ENCODE assay signal across 10 cellular contexts in genomic region chr17:80694085-80694991, GRCh38.
DNase-seq lines count a peak whose midpoint lies in the region; ATAC-seq and TF ChIP-seq lines count a peak whose summit lies in the region.
"Had no signal": no experiment of that assay in that cellular context is flagged by ENCODE, and none has a peak within 500 bp of the region (broad histone marks: within the 10 kb centered on the region; RNA-seq: fewer than 3 reads in every experiment).

No MANE protein-coding gene starts in this region.

- no peak overlapping the region for H3K4me3 Mint-ChIP-seq in activated T-cell treated with anti-CD3 and anti-CD28 coated beads, Interleukin-2, amount 50 U/mL, for 24 hours
- H3K4me3 Mint-ChIP-seq: stimulated activated memory B cell treated with anti-CD40 and anti-IgM and Interleukin-4, amounts not matched to agents 10 μg/mL and 1 μg/mL and 100 μg/mL, for 72 hours had no signal

- DNase-seq in activated T-cell treated with anti-CD3 and anti-CD28 coated beads, Interleukin-2, amount 50 U/mL, for 24 hours, result no peak
- DNase-seq in activated T-cell treated with anti-CD3 and anti-CD28 coated beads for 4 hours, result no peak
- peak; percentile 90 for DNase-seq in NCI-H2196 (lab: John Stamatoyannopoulos, UW; ENCODE audit: unreplicated experiment)
- no peak for DNase-seq in adrenal gland
- DNase-seq in UCSD-AML1 (lab: John Stamatoyannopoulos, UW; ENCODE audit: unreplicated experiment), result no peak
- DNase-seq: cortex of kidney had no signal

- TF ChIP-seq CTCF in adrenal gland (IDR thresholded peaks at IDR 0.05), result no peak

- H3K27me3 ChIP-seq in adrenal gland (no peaks in the 10 kb centered on the region), skeletal muscle tissue (ENCODE audit: control insufficient read depth in 3 of 3, insufficient read depth in 3 of 3, low read length in 3 of 3) (no peaks in the 10 kb centered on the region)

- no peaks in the 10 kb centered on the region for H3K27me3 Mint-ChIP-seq in activated T-cell treated with anti-CD3 and anti-CD28 coated beads, Interleukin-2, amount 50 U/mL, for 24 hours
- H3K27me3 Mint-ChIP-seq: stimulated activated memory B cell treated with anti-CD40 and anti-IgM and Interleukin-4, amounts not matched to agents 10 μg/mL and 1 μg/mL and 100 μg/mL, for 72 hours had no signal

- no peak overlapping the region for H3K4me3 ChIP-seq in adrenal gland
- no peak overlapping the region for H3K4me3 ChIP-seq in skeletal muscle tissue (ENCODE audit: low read length in 3 of 3)

- no peak for TF ChIP-seq POLR2A in adrenal gland (IDR thresholded peaks at IDR 0.05)

- H3K9me3 ChIP-seq in adrenal gland (replicated peaks in 1 of 3) (no peaks in the 10 kb centered on the region), skeletal muscle tissue (ENCODE audit: control insufficient read depth in 3 of 3, low read length in 3 of 3) (no peaks in the 10 kb centered on the region)

- intact Hi-C loops in adrenal gland (cut with DNase I), result no loop called here

- H3K9ac ChIP-seq in skeletal muscle tissue (ENCODE audit: low read depth in 1 of 3, low read length in 3 of 3), result peak overlapping the region in 2 of 3 donors; percentile 8 to 33

- WGBS in adrenal gland, 4 donors, result 87 to 89% (median 88%) methylated on average over 17 to 28 of the region's 28 CpGs

- H3K36me3 Mint-ChIP-seq in activated T-cell treated with anti-CD3 and anti-CD28 coated beads, Interleukin-2, amount 50 U/mL, for 24 hours (ENCODE audit: low read depth), result peaks cover 14% of the 10 kb centered on the region

- H3K4me1 ChIP-seq in adrenal gland (replicated peaks in 1 of 2), result peaks cover 13 to 38% of the 10 kb centered on the region in 2 donors
- peaks cover 5 to 42% (median 12%) of the 10 kb centered on the region in 3 donors for H3K4me1 ChIP-seq in skeletal muscle tissue (ENCODE audit: control insufficient read depth in 3 of 3, insufficient read depth in 3 of 3, low read length in 3 of 3)

- H3K27ac ChIP-seq in adrenal gland (peak overlapping the region in 3 of 5 donors; percentile 39 to 88 (median 85)), skeletal muscle tissue (ENCODE audit: low read depth, low read length) (no peak overlapping the region)

- no peaks in the 10 kb centered on the region for H3K36me3 ChIP-seq in adrenal gland (replicated peaks in 1 of 2)
- H3K36me3 ChIP-seq in skeletal muscle tissue (ENCODE audit: control insufficient read depth in 3 of 3, insufficient read depth in 3 of 3, low read length in 3 of 3), result peaks cover 0 to 2% (median 0%) of the 10 kb centered on the region in 3 donors

- H3K4me1 Mint-ChIP-seq in activated T-cell treated with anti-CD3 and anti-CD28 coated beads, Interleukin-2, amount 50 U/mL, for 24 hours (ENCODE audit: low read depth), result peaks cover 60% of the 10 kb centered on the region

- H3K27ac Mint-ChIP-seq in activated T-cell treated with anti-CD3 and anti-CD28 coated beads, Interleukin-2, amount 50 U/mL, for 24 hours, result peak overlapping the region; percentile 55
- H3K27ac Mint-ChIP-seq: stimulated activated memory B cell treated with anti-CD40 and anti-IgM and Interleukin-4, amounts not matched to agents 10 μg/mL and 1 μg/mL and 100 μg/mL, for 72 hours had no signal

- no peaks in the 10 kb centered on the region for H3K9me3 Mint-ChIP-seq in activated T-cell treated with anti-CD3 and anti-CD28 coated beads, Interleukin-2, amount 50 U/mL, for 24 hours
- H3K9me3 Mint-ChIP-seq: stimulated activated memory B cell treated with anti-CD40 and anti-IgM and Interleukin-4, amounts not matched to agents 10 μg/mL and 1 μg/mL and 100 μg/mL, for 72 hours had no signal

- ATAC-seq in HG03039 (IDR thresholded peaks at IDR 0.05; ENCODE audit: unreplicated experiment) (no peak), HG02970 (IDR thresholded peaks at IDR 0.05; ENCODE audit: low FRiP score, unreplicated experiment) (no peak)
- ATAC-seq: stimulated activated memory B cell treated with anti-CD40 and anti-IgM and Interleukin-4, amounts not matched to agents 10 μg/mL and 1 μg/mL and 100 μg/mL, for 72 hours had no signal
